In genomic region chr4:185204238-185204910, GRCh38 we compare ENCODE assay signal across 2 cellular contexts.
TF ChIP-seq lines count a peak whose summit lies in the region.

No MANE protein-coding gene starts in this region.

TF ChIP-seq in HEK293, 187 proteins besides CTCF, POLR2A, EP300 and RAD21 (continued from another document and continues in another):
- TF ChIP-seq PRDM6 (tag by site-specific recombination; IDR thresholded peaks at IDR 0.05), result no peak
- no peak for TF ChIP-seq ZNF791 (tag by site-specific recombination; IDR thresholded peaks at IDR 0.05)
- no peak for TF ChIP-seq GLIS1 (tag by site-specific recombination; IDR thresholded peaks at IDR 0.05)
- no peak for TF ChIP-seq ZNF830 (tag by site-specific recombination; IDR thresholded peaks at IDR 0.05; ENCODE audit: low read depth)
- TF ChIP-seq, protein P1, sequence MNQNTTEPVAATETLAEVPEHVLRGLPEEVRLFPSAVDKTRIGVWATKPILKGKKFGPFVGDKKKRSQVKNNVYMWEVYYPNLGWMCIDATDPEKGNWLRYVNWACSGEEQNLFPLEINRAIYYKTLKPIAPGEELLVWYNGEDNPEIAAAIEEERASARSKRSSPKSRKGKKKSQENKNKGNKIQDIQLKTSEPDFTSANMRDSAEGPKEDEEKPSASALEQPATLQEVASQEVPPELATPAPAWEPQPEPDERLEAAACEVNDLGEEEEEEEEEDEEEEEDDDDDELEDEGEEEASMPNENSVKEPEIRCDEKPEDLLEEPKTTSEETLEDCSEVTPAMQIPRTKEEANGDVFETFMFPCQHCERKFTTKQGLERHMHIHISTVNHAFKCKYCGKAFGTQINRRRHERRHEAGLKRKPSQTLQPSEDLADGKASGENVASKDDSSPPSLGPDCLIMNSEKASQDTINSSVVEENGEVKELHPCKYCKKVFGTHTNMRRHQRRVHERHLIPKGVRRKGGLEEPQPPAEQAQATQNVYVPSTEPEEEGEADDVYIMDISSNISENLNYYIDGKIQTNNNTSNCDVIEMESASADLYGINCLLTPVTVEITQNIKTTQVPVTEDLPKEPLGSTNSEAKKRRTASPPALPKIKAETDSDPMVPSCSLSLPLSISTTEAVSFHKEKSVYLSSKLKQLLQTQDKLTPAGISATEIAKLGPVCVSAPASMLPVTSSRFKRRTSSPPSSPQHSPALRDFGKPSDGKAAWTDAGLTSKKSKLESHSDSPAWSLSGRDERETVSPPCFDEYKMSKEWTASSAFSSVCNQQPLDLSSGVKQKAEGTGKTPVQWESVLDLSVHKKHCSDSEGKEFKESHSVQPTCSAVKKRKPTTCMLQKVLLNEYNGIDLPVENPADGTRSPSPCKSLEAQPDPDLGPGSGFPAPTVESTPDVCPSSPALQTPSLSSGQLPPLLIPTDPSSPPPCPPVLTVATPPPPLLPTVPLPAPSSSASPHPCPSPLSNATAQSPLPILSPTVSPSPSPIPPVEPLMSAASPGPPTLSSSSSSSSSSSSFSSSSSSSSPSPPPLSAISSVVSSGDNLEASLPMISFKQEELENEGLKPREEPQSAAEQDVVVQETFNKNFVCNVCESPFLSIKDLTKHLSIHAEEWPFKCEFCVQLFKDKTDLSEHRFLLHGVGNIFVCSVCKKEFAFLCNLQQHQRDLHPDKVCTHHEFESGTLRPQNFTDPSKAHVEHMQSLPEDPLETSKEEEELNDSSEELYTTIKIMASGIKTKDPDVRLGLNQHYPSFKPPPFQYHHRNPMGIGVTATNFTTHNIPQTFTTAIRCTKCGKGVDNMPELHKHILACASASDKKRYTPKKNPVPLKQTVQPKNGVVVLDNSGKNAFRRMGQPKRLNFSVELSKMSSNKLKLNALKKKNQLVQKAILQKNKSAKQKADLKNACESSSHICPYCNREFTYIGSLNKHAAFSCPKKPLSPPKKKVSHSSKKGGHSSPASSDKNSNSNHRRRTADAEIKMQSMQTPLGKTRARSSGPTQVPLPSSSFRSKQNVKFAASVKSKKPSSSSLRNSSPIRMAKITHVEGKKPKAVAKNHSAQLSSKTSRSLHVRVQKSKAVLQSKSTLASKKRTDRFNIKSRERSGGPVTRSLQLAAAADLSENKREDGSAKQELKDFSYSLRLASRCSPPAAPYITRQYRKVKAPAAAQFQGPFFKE (tag by site-specific recombination; IDR thresholded peaks at IDR 0.05; ENCODE audit: borderline replicate concordance), result no peak
- TF ChIP-seq ZNF214 (tag by site-specific recombination; IDR thresholded peaks at IDR 0.05; ENCODE audit: borderline replicate concordance), result no peak
- TF ChIP-seq MEIS1 (CRISPR knock-in tag; IDR thresholded peaks at IDR 0.05; ENCODE audit: borderline replicate concordance), result no peak
- no peak for TF ChIP-seq ZNF785 (tag by site-specific recombination; IDR thresholded peaks at IDR 0.05)
- TF ChIP-seq ZNF341 (tag by site-specific recombination; IDR thresholded peaks at IDR 0.05; ENCODE audit: low read depth), result peak; percentile 73
- no peak for TF ChIP-seq ZNF473 (tag by site-specific recombination; IDR thresholded peaks at IDR 0.05)
- TF ChIP-seq ZNF266 (tag by site-specific recombination; IDR thresholded peaks at IDR 0.05; ENCODE audit: low read depth), result peak; percentile 78; the same call in 1 of the 2 replicates
- TF ChIP-seq KLF7 (tag by site-specific recombination; IDR thresholded peaks at IDR 0.05; ENCODE audit: borderline replicate concordance), result no peak
- no peak for TF ChIP-seq REPIN1 (tag by site-specific recombination; IDR thresholded peaks at IDR 0.05; ENCODE audit: low read depth)
- no peak for TF ChIP-seq REST (tag by site-specific recombination; IDR thresholded peaks at IDR 0.05)
- TF ChIP-seq ZNF169 (tag by site-specific recombination; IDR thresholded peaks at IDR 0.05), result no peak
- TF ChIP-seq SP3 (tag by site-specific recombination; IDR thresholded peaks at IDR 0.05), result no peak
- TF ChIP-seq ZBTB17 (tag by site-specific recombination; IDR thresholded peaks at IDR 0.05), result peak; percentile 54; the same call in 1 of the 2 replicates
- no peak for TF ChIP-seq OVOL3 (tag by site-specific recombination; IDR thresholded peaks at IDR 0.05)

TF ChIP-seq in WTC11, 78 proteins besides CTCF, POLR2A, EP300 and RAD21 (continued from another document):
- no peak for TF ChIP-seq ARID4B (CRISPR knock-in tag; IDR thresholded peaks at IDR 0.05; ENCODE audit: borderline replicate concordance)
- TF ChIP-seq USF1 (CRISPR knock-in tag; IDR thresholded peaks at IDR 0.05), result no peak
- TF ChIP-seq, protein P2, sequence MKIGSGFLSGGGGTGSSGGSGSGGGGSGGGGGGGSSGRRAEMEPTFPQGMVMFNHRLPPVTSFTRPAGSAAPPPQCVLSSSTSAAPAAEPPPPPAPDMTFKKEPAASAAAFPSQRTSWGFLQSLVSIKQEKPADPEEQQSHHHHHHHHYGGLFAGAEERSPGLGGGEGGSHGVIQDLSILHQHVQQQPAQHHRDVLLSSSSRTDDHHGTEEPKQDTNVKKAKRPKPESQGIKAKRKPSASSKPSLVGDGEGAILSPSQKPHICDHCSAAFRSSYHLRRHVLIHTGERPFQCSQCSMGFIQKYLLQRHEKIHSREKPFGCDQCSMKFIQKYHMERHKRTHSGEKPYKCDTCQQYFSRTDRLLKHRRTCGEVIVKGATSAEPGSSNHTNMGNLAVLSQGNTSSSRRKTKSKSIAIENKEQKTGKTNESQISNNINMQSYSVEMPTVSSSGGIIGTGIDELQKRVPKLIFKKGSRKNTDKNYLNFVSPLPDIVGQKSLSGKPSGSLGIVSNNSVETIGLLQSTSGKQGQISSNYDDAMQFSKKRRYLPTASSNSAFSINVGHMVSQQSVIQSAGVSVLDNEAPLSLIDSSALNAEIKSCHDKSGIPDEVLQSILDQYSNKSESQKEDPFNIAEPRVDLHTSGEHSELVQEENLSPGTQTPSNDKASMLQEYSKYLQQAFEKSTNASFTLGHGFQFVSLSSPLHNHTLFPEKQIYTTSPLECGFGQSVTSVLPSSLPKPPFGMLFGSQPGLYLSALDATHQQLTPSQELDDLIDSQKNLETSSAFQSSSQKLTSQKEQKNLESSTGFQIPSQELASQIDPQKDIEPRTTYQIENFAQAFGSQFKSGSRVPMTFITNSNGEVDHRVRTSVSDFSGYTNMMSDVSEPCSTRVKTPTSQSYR (CRISPR knock-in tag; IDR thresholded peaks at IDR 0.05), result no peak
- no peak for TF ChIP-seq KAT7 (CRISPR knock-in tag; IDR thresholded peaks at IDR 0.05; ENCODE audit: borderline replicate concordance)
- no peak for TF ChIP-seq TP53 (CRISPR knock-in tag; IDR thresholded peaks at IDR 0.05)
- no peak for TF ChIP-seq RELA (CRISPR knock-in tag; IDR thresholded peaks at IDR 0.05; ENCODE audit: borderline replicate concordance)
- TF ChIP-seq ZNF219 (CRISPR knock-in tag; IDR thresholded peaks at IDR 0.05; ENCODE audit: borderline replicate concordance), result 0 out of 2 replicates have a peak, but pooled peaks have one; percentile 58
- TF ChIP-seq ZBTB21 (CRISPR knock-in tag; IDR thresholded peaks at IDR 0.05; ENCODE audit: borderline replicate concordance), result no peak
- TF ChIP-seq, protein P3, sequence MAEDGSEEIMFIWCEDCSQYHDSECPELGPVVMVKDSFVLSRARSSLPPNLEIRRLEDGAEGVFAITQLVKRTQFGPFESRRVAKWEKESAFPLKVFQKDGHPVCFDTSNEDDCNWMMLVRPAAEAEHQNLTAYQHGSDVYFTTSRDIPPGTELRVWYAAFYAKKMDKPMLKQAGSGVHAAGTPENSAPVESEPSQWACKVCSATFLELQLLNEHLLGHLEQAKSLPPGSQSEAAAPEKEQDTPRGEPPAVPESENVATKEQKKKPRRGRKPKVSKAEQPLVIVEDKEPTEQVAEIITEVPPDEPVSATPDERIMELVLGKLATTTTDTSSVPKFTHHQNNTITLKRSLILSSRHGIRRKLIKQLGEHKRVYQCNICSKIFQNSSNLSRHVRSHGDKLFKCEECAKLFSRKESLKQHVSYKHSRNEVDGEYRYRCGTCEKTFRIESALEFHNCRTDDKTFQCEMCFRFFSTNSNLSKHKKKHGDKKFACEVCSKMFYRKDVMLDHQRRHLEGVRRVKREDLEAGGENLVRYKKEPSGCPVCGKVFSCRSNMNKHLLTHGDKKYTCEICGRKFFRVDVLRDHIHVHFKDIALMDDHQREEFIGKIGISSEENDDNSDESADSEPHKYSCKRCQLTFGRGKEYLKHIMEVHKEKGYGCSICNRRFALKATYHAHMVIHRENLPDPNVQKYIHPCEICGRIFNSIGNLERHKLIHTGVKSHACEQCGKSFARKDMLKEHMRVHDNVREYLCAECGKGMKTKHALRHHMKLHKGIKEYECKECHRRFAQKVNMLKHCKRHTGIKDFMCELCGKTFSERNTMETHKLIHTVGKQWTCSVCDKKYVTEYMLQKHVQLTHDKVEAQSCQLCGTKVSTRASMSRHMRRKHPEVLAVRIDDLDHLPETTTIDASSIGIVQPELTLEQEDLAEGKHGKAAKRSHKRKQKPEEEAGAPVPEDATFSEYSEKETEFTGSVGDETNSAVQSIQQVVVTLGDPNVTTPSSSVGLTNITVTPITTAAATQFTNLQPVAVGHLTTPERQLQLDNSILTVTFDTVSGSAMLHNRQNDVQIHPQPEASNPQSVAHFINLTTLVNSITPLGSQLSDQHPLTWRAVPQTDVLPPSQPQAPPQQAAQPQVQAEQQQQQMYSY (CRISPR knock-in tag; IDR thresholded peaks at IDR 0.05), result peak; percentile 49; the same call in 1 of the 2 replicates
- TF ChIP-seq ERG (CRISPR knock-in tag; IDR thresholded peaks at IDR 0.05), result no peak
- no peak for TF ChIP-seq RORB (CRISPR knock-in tag; IDR thresholded peaks at IDR 0.05)
- TF ChIP-seq ZNF232 (CRISPR knock-in tag; IDR thresholded peaks at IDR 0.05), result no peak
- TF ChIP-seq ZNF671 (CRISPR knock-in tag; IDR thresholded peaks at IDR 0.05), result no peak
